ENCODE assay signal across 13 cellular contexts in genomic region chrX:37380920-37381319, GRCh38. TPM values are rescaled to one million over a fixed set of nuclear protein-coding genes. Genes with fewer than 3 reads are reported as not detected.
A peak's percentile ranks its signal among the peaks of the same experiment; 100 is the strongest.
DNase-seq lines count a peak whose midpoint lies in the region; ATAC-seq, FAIRE-seq and TF ChIP-seq lines count a peak whose summit lies in the region.
"Had no signal": no experiment of that assay in that cellular context is flagged by ENCODE, and none has a peak within 500 bp of the region (broad histone marks: within the 10 kb centered on the region; RNA-seq: fewer than 3 reads in every experiment).

No MANE protein-coding gene starts in this region.

- DNase-seq in H54 (ENCODE audit: insufficient read length, low spot score) = peak; percentile 0
- peak; percentile 40 to 58 for DNase-seq in SJSA1 (ENCODE audit: low read depth in 1 of 2, low spot score in 2 of 2)
- DNase-seq in fibroblast of villous mesenchyme (ENCODE audit: low read depth) = peak; percentile 83
- DNase-seq in skeletal muscle cell (ENCODE audit: low read depth) = peak; percentile 45
- no peak for DNase-seq in activated naive CD4-positive, alpha-beta T cell treated with anti-CD3 and anti-CD28 coated beads for 36 hours
- DNase-seq in Caco-2 = no peak
- DNase-seq in activated CD4-positive, alpha-beta T cell treated with anti-CD3 and anti-CD28 coated beads, Interleukin-2, amount 10 ng/mL, durations not matched to agents 7 days and 5 days = no peak
- DNase-seq: H9, NCI-H2081 treated with DMSO at 0.1 percent for 48 hours had no signal

- intact Hi-C loops in activated naive CD4-positive, alpha-beta T cell treated with anti-CD3 and anti-CD28 coated beads for 36 hours (cut with micrococcal nuclease) = no loop called here
- intact Hi-C loops in Caco-2 (cut with micrococcal nuclease; ENCODE audit: unreplicated experiment) = no loop called here

- POLR2A ChIA-PET in Caco-2 (lab: Charles Lee) = no interaction called here
- POLR2A ChIA-PET in activated CD4-positive, alpha-beta T cell treated with anti-CD3 and anti-CD28 coated beads, Interleukin-2, amount 10 ng/mL, durations not matched to agents 7 days and 5 days (lab: Charles Lee) = no interaction called here

- H3K27me3 Mint-ChIP-seq in activated naive CD4-positive, alpha-beta T cell treated with anti-CD3 and anti-CD28 coated beads for 36 hours (ENCODE audit: low read depth) = peaks cover 2% of the 10 kb centered on the region
- no peaks in the 10 kb centered on the region for H3K27me3 Mint-ChIP-seq in Caco-2 (ENCODE audit: insufficient read depth, unreplicated experiment)
- no peaks in the 10 kb centered on the region for H3K27me3 Mint-ChIP-seq in activated CD4-positive, alpha-beta T cell treated with anti-CD3 and anti-CD28 coated beads, Interleukin-2, amount 10 ng/mL, durations not matched to agents 7 days and 5 days

- CTCF ChIA-PET in activated naive CD4-positive, alpha-beta T cell treated with anti-CD3 and anti-CD28 coated beads for 36 hours (lab: Charles Lee) = no interaction called here
- CTCF ChIA-PET in Caco-2 (lab: Charles Lee) = no interaction called here
- CTCF ChIA-PET in activated CD4-positive, alpha-beta T cell treated with anti-CD3 and anti-CD28 coated beads, Interleukin-2, amount 10 ng/mL, durations not matched to agents 7 days and 5 days (lab: Charles Lee) = no interaction called here

- H3K4me1 Mint-ChIP-seq in activated naive CD4-positive, alpha-beta T cell treated with anti-CD3 and anti-CD28 coated beads for 36 hours (ENCODE audit: low read depth) = no peaks in the 10 kb centered on the region
- peaks cover 7% of the 10 kb centered on the region for H3K4me1 Mint-ChIP-seq in Caco-2 (ENCODE audit: low read depth, unreplicated experiment)
- no peaks in the 10 kb centered on the region for H3K4me1 Mint-ChIP-seq in activated CD4-positive, alpha-beta T cell treated with anti-CD3 and anti-CD28 coated beads, Interleukin-2, amount 10 ng/mL, durations not matched to agents 7 days and 5 days

- no peak for TF ChIP-seq POLR2A in H54 (IDR thresholded peaks at IDR 0.05; ENCODE audit: low read depth, low read length)

- no peak overlapping the region for H3K27ac ChIP-seq in SJSA1
- H3K27ac ChIP-seq: parathyroid adenoma had no signal

- H3K27me3 ChIP-seq in SJSA1 (replicated peaks) (no peaks in the 10 kb centered on the region), Caco-2 (replicated peaks; ENCODE audit: control insufficient read depth, insufficient read depth, low read length) (no peaks in the 10 kb centered on the region)

- BruUV-seq in Caco-2 (replicated peaks; lab: Mats Ljungman, UMichigan) = no TSS peak

- FAIRE-seq in H54 (lab: Jason Lieb, UNC) = no peak
- FAIRE-seq: G401.6 had no signal

- TF ChIP-seq CTCF in fibroblast of villous mesenchyme (IDR thresholded peaks at IDR 0.05; ENCODE audit: insufficient read depth, low read depth, low read length) = no peak
- no peak for TF ChIP-seq CTCF in Caco-2 (IDR thresholded peaks at IDR 0.05; ENCODE audit: insufficient read depth in 1 of 2, low read depth in 1 of 2, low read length in 1 of 2, severe bottlenecking in 1 of 2, unreplicated experiment in 1 of 2)

- H3K9me3 ChIP-seq in SJSA1 (replicated peaks) = no peaks in the 10 kb centered on the region
- H3K9me3 ChIP-seq in Caco-2 = no peaks in the 10 kb centered on the region

- H3K4me3 Mint-ChIP-seq in activated naive CD4-positive, alpha-beta T cell treated with anti-CD3 and anti-CD28 coated beads for 36 hours = no peak overlapping the region
- no peak overlapping the region for H3K4me3 Mint-ChIP-seq in Caco-2 (ENCODE audit: unreplicated experiment)
- H3K4me3 Mint-ChIP-seq in activated CD4-positive, alpha-beta T cell treated with anti-CD3 and anti-CD28 coated beads, Interleukin-2, amount 10 ng/mL, durations not matched to agents 7 days and 5 days = no peak overlapping the region
- H3K4me3 Mint-ChIP-seq: H9 had no signal

- H3K27ac Mint-ChIP-seq in activated naive CD4-positive, alpha-beta T cell treated with anti-CD3 and anti-CD28 coated beads for 36 hours = no peak overlapping the region
- H3K27ac Mint-ChIP-seq in Caco-2 (ENCODE audit: unreplicated experiment) = no peak overlapping the region
- H3K27ac Mint-ChIP-seq in activated CD4-positive, alpha-beta T cell treated with anti-CD3 and anti-CD28 coated beads, Interleukin-2, amount 10 ng/mL, durations not matched to agents 7 days and 5 days = no peak overlapping the region
- H3K27ac Mint-ChIP-seq: H9 had no signal

- no peaks in the 10 kb centered on the region for H3K36me3 ChIP-seq in SJSA1
- H3K36me3 ChIP-seq in Caco-2 (ENCODE audit: control insufficient read depth, insufficient read depth, low read length) = no peaks in the 10 kb centered on the region

- no peaks in the 10 kb centered on the region for H3K36me3 Mint-ChIP-seq in activated naive CD4-positive, alpha-beta T cell treated with anti-CD3 and anti-CD28 coated beads for 36 hours (ENCODE audit: low read depth)
- no peaks in the 10 kb centered on the region for H3K36me3 Mint-ChIP-seq in Caco-2 (ENCODE audit: insufficient read depth, unreplicated experiment)
- no peaks in the 10 kb centered on the region for H3K36me3 Mint-ChIP-seq in activated CD4-positive, alpha-beta T cell treated with anti-CD3 and anti-CD28 coated beads, Interleukin-2, amount 10 ng/mL, durations not matched to agents 7 days and 5 days (ENCODE audit: low read depth)

- no peak overlapping the region for H3K4me3 ChIP-seq in SJSA1
- H3K4me3 ChIP-seq in fibroblast of villous mesenchyme (ENCODE audit: low read depth, low read length) = no peak overlapping the region
- no peak overlapping the region for H3K4me3 ChIP-seq in skeletal muscle cell (ENCODE audit: low read depth, low read length)
- no peak overlapping the region for H3K4me3 ChIP-seq in Caco-2 (ENCODE audit: low read depth, low read length)

- H3K4me1 ChIP-seq in SJSA1 (replicated peaks) (peaks cover 15% of the 10 kb centered on the region), Caco-2 (no peaks in the 10 kb centered on the region)

- ATAC-seq in HG02678 (IDR thresholded peaks at IDR 0.05; ENCODE audit: unreplicated experiment) = no peak

- no peaks in the 10 kb centered on the region for H3K9me3 Mint-ChIP-seq in activated naive CD4-positive, alpha-beta T cell treated with anti-CD3 and anti-CD28 coated beads for 36 hours
- no peaks in the 10 kb centered on the region for H3K9me3 Mint-ChIP-seq in Caco-2 (ENCODE audit: unreplicated experiment)
- no peaks in the 10 kb centered on the region for H3K9me3 Mint-ChIP-seq in activated CD4-positive, alpha-beta T cell treated with anti-CD3 and anti-CD28 coated beads, Interleukin-2, amount 10 ng/mL, durations not matched to agents 7 days and 5 days

RNA-seq across cellular contexts. Expression of gene PRRG1, which starts 31.8 kb away (rescaled TPM):
- 18.0 and 23.4 TPM in 2 replicates for total RNA-seq in SJSA1 (2014; rRNA removed; shearing (Covaris generic))
- total RNA-seq in fibroblast of villous mesenchyme (12.6 and 19.0 TPM in 2 replicates), Caco-2 (2022) (14.0 and 15.8 TPM in 2 replicates)
- total RNA-seq in activated naive CD4-positive, alpha-beta T cell treated with anti-CD3 and anti-CD28 coated beads for 36 hours = not detected
- total RNA-seq in activated CD4-positive, alpha-beta T cell treated with anti-CD3 and anti-CD28 coated beads, Interleukin-2, amount 10 ng/mL, durations not matched to agents 7 days and 5 days = not detected
- total RNA-seq: activated CD8-positive, alpha-beta memory T cell treated with anti-CD3 and anti-CD28 coated beads for 36 hours had no signal

Comparison
In these comparisons a context has a peak if more than half of its experiments do, and no peak if none do; other contexts are left out.
1. DNase-seq: peak in H54 (single experiment), SJSA1 (2 of 2), fibroblast of villous mesenchyme (single experiment) and skeletal muscle cell (single experiment); none in activated naive CD4-positive, alpha-beta T cell treated with anti-CD3 and anti-CD28 coated beads for 36 hours (single experiment), Caco-2 (0 of 2) and activated CD4-positive, alpha-beta T cell treated with anti-CD3 and anti-CD28 coated beads, Interleukin-2, amount 10 ng/mL, durations not matched to agents 7 days and 5 days (single experiment).
2. RNA of gene PRRG1, which starts 31.8 kb away (total RNA-seq): 18.0 to 23.4 TPM in SJSA1, 12.6 to 19.0 TPM in fibroblast of villous mesenchyme and 14.0 to 15.8 TPM in Caco-2; not detected in activated CD4-positive, alpha-beta T cell treated with anti-CD3 and anti-CD28 coated beads, Interleukin-2, amount 10 ng/mL, durations not matched to agents 7 days and 5 days and not detected in activated naive CD4-positive, alpha-beta T cell treated with anti-CD3 and anti-CD28 coated beads for 36 hours; every median in the first group is over 10 times any median in the second.